Comparison of ENCODE assay signal across 27 cellular contexts in the genomic region with DNA sequence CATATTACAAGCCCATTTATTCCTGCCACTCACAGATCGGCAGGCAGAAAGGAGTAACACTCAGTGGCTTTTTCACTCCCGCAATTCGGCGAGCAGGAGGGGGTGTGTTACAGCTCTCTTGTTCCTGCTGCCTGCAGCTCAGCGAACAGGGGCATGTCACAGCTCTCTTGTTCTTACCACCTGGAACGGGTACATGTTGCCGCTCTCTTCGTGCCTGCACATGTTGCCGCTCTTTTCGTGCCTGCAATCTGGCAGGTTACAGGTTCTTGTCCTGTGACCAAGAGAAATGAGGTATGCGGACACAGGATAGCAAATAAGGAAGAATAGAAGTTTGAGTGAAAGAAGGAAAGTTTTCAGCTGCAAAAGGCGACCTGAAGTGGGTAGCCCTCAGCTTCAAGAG.
"Had no signal": no experiment of that assay in that cellular context is flagged by ENCODE, and none has a peak within 500 bp of the region (broad histone marks: within the 10 kb centered on the region; RNA-seq: fewer than 3 reads in every experiment).

No MANE protein-coding gene starts in this region.

- FAIRE-seq: endothelial cell of umbilical vein, frontal cortex, kidney, urothelium cell line had no signal

- H3K27me3 ChIP-seq: neural progenitor cell, ovary, sigmoid colon, spleen, tibial nerve, upper lobe of left lung had no signal

- H3K27me3 Mint-ChIP-seq: naive thymus-derived CD4-positive, alpha-beta T cell; stimulated activated memory B cell treated with anti-CD40 and anti-IgM and Interleukin-4, amounts not matched to agents 10 μg/mL and 1 μg/mL and 100 μg/mL, for 72 hours had no signal

- H3K4me1 ChIP-seq: neural progenitor cell, psoas muscle, sigmoid colon, spleen, tibial nerve, upper lobe of left lung had no signal

- H2AFZ ChIP-seq: neural progenitor cell had no signal

- H3K4me1 Mint-ChIP-seq: naive thymus-derived CD4-positive, alpha-beta T cell; nephron; neural progenitor cell; stimulated activated memory B cell treated with anti-CD40 and anti-IgM and Interleukin-4, amounts not matched to agents 10 μg/mL and 1 μg/mL and 100 μg/mL, for 72 hours had no signal

- H3K9me3 ChIP-seq: ovary, psoas muscle, sigmoid colon, thoracic aorta, upper lobe of left lung had no signal

- DNase-seq: dermis blood vessel endothelial cell; effector memory CD4-positive, alpha-beta T cell; erythroblast; mesendoderm; midbrain; naive thymus-derived CD4-positive, alpha-beta T cell; nucleus accumbens; ovary; psoas muscle; right cardiac atrium; sigmoid colon; spleen; stimulated activated CD4-positive, alpha-beta T cell treated with anti-CD3 and anti-CD28 coated beads, Interleukin-4, amount 100 ng/mL, for 4 hours; stimulated activated naive CD8-positive, alpha-beta T cell treated with anti-CD3 and anti-CD28 coated beads, Interleukin-15, Interleukin-2, amounts not matched to agents 100 U/mL and 50 U/mL, for 24 hours; substantia nigra had no signal

- ATAC-seq: left lobe of liver; naive thymus-derived CD4-positive, alpha-beta T cell; psoas muscle; right cardiac atrium; stimulated activated memory B cell treated with anti-CD40 and anti-IgM and Interleukin-4, amounts not matched to agents 10 μg/mL and 1 μg/mL and 100 μg/mL, for 72 hours; stimulated activated naive CD8-positive, alpha-beta T cell treated with anti-CD3 and anti-CD28 coated beads, Interleukin-15, Interleukin-2, amounts not matched to agents 100 U/mL and 50 U/mL, for 24 hours had no signal

- H3K9me3 Mint-ChIP-seq: nephron had no signal

- H3K4me3 ChIP-seq: coronary artery, neural progenitor cell, ovary, psoas muscle, sigmoid colon, spleen, thoracic aorta, tibial nerve, upper lobe of left lung had no signal

- H3K4me2 ChIP-seq: neural progenitor cell had no signal

- H3K27ac ChIP-seq: coronary artery, neural progenitor cell, ovary, psoas muscle, sigmoid colon, spleen, thoracic aorta, tibial nerve, upper lobe of left lung had no signal

- H3K36me3 Mint-ChIP-seq: neural progenitor cell; stimulated activated memory B cell treated with anti-CD40 and anti-IgM and Interleukin-4, amounts not matched to agents 10 μg/mL and 1 μg/mL and 100 μg/mL, for 72 hours had no signal

- H3K4me3 Mint-ChIP-seq: naive thymus-derived CD4-positive, alpha-beta T cell; nephron; neural progenitor cell; stimulated activated memory B cell treated with anti-CD40 and anti-IgM and Interleukin-4, amounts not matched to agents 10 μg/mL and 1 μg/mL and 100 μg/mL, for 72 hours had no signal

- H3K36me3 ChIP-seq: neural progenitor cell, ovary, sigmoid colon, spleen, thoracic aorta, tibial nerve, upper lobe of left lung had no signal

- H3K27ac Mint-ChIP-seq: naive thymus-derived CD4-positive, alpha-beta T cell; nephron; neural progenitor cell; stimulated activated memory B cell treated with anti-CD40 and anti-IgM and Interleukin-4, amounts not matched to agents 10 μg/mL and 1 μg/mL and 100 μg/mL, for 72 hours had no signal
